Comparison of ENCODE assay signal across 11 cellular contexts in the genomic region with DNA sequence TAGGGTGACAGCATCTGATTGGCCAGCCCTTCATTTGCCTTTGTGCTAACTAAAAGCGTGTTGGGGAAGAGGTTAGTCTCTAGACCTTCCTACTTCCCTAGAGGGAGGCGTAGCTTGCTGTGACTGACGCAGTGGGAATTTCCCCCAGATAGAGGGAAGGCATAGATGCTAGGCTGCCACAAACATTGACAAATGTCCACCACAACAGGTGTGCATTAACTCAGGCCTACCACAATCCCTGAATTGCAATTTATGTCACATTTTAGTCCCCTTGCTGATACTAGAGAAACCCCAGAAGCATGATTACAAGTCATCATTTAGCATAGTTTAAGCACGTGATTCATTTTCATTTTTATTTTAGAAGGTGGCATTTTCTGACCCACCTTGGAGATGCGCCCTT.
A peak's percentile ranks its signal among the peaks of the same experiment; 100 is the strongest.
DNase-seq lines count a peak whose midpoint lies in the region; ATAC-seq and TF ChIP-seq lines count a peak whose summit lies in the region.
"Had no signal": no experiment of that assay in that cellular context is flagged by ENCODE, and none has a peak within 500 bp of the region (broad histone marks: within the 10 kb centered on the region; RNA-seq: fewer than 3 reads in every experiment).

No MANE protein-coding gene starts in this region.

- no peak overlapping the region for H3K27ac Mint-ChIP-seq in chondrocyte (ENCODE audit: unreplicated experiment)

- no peak overlapping the region for H3K4me3 Mint-ChIP-seq in chondrocyte (ENCODE audit: unreplicated experiment)

- peaks cover 7% of the 10 kb centered on the region for H3K9me3 Mint-ChIP-seq in chondrocyte (ENCODE audit: low read depth)

- no peaks in the 10 kb centered on the region for H3K4me1 Mint-ChIP-seq in chondrocyte (ENCODE audit: low read depth)

- intact Hi-C loops in left ventricle myocardium superior (cut with micrococcal nuclease), result no loop called here

- no peaks in the 10 kb centered on the region for H3K36me3 Mint-ChIP-seq in chondrocyte (ENCODE audit: low read depth)

- peak; percentile 27 for DNase-seq in kidney tubule cell (ENCODE audit: low spot score)
- no peak for DNase-seq in HCEC 1CT
- DNase-seq in left ventricle myocardium superior, result no peak
- no peak for DNase-seq in chondrocyte (ENCODE audit: low spot score)
- DNase-seq in AG08395 (ENCODE audit: low spot score), result no peak
- DNase-seq: GDM1; KBM-7; naive thymus-derived CD8-positive, alpha-beta T cell had no signal

- ATAC-seq in GM18517 (IDR thresholded peaks at IDR 0.05; ENCODE audit: unreplicated experiment) (peak; percentile 72), GM21528 (IDR thresholded peaks at IDR 0.05; ENCODE audit: low FRiP score, unreplicated experiment) (peak; percentile 76), HG03378 (IDR thresholded peaks at IDR 0.05; ENCODE audit: unreplicated experiment) (peak; percentile 79), left ventricle myocardium superior (no peak)

- TF ChIP-seq CTCF in chondrocyte (IDR thresholded peaks at IDR 0.05), result no peak

- H3K27me3 Mint-ChIP-seq in chondrocyte (ENCODE audit: low read depth), result peaks cover 6% of the 10 kb centered on the region
